ENCODE assay signal across 1 cellular context in the genomic region with DNA sequence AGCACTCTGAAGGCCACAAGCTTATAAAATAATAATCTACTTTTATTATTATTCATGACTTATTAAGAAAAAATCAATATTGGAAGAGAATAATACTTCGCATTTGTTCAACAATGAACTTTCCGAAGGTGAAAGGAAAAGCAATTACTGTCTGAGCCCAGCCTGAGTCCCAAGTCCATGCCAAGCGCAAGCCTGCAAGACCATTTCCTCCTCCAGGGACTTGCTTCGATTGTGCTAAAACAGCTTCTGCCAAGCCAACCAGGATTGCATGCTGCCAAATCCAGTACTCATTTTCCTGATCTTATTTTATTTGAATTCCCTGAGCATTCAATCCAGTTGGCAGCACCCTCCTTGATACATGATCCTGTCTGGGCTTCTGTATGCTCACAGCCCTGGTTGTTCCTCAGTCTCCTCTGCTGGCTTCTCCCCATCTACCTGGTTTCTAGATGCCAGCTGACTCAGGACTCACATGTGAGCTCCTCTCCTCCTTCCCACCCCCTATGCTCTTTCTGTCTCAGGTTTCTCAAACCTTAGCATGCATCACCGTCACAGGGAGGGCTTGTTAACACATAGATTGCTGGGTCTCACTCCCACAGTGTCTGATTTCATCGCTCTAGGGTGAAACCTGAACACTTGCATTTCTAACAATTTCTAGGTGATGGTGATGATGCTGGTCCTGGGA.
TF ChIP-seq lines count a peak whose summit lies in the region.

No MANE protein-coding gene starts in this region.

TF ChIP-seq in WTC11, 78 proteins besides CTCF, POLR2A, EP300 and RAD21 (continued from another document):
- TF ChIP-seq HMGXB4 (CRISPR knock-in tag; IDR thresholded peaks at IDR 0.05) (no peak), ZNF263 (CRISPR knock-in tag; IDR thresholded peaks at IDR 0.05; ENCODE audit: low read depth) (no peak), IRF2 (CRISPR knock-in tag; IDR thresholded peaks at IDR 0.05; ENCODE audit: borderline replicate concordance, low read depth) (no peak), ZNF219 (CRISPR knock-in tag; IDR thresholded peaks at IDR 0.05; ENCODE audit: borderline replicate concordance) (no peak), GRHL2 (CRISPR knock-in tag; IDR thresholded peaks at IDR 0.05; ENCODE audit: insufficient replicate concordance, severe bottlenecking) (no peak)
- TF ChIP-seq, protein P1, sequence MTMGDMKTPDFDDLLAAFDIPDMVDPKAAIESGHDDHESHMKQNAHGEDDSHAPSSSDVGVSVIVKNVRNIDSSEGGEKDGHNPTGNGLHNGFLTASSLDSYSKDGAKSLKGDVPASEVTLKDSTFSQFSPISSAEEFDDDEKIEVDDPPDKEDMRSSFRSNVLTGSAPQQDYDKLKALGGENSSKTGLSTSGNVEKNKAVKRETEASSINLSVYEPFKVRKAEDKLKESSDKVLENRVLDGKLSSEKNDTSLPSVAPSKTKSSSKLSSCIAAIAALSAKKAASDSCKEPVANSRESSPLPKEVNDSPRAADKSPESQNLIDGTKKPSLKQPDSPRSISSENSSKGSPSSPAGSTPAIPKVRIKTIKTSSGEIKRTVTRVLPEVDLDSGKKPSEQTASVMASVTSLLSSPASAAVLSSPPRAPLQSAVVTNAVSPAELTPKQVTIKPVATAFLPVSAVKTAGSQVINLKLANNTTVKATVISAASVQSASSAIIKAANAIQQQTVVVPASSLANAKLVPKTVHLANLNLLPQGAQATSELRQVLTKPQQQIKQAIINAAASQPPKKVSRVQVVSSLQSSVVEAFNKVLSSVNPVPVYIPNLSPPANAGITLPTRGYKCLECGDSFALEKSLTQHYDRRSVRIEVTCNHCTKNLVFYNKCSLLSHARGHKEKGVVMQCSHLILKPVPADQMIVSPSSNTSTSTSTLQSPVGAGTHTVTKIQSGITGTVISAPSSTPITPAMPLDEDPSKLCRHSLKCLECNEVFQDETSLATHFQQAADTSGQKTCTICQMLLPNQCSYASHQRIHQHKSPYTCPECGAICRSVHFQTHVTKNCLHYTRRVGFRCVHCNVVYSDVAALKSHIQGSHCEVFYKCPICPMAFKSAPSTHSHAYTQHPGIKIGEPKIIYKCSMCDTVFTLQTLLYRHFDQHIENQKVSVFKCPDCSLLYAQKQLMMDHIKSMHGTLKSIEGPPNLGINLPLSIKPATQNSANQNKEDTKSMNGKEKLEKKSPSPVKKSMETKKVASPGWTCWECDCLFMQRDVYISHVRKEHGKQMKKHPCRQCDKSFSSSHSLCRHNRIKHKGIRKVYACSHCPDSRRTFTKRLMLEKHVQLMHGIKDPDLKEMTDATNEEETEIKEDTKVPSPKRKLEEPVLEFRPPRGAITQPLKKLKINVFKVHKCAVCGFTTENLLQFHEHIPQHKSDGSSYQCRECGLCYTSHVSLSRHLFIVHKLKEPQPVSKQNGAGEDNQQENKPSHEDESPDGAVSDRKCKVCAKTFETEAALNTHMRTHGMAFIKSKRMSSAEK (CRISPR knock-in tag; IDR thresholded peaks at IDR 0.05; ENCODE audit: borderline replicate concordance), result no peak
- TF ChIP-seq, protein P2, sequence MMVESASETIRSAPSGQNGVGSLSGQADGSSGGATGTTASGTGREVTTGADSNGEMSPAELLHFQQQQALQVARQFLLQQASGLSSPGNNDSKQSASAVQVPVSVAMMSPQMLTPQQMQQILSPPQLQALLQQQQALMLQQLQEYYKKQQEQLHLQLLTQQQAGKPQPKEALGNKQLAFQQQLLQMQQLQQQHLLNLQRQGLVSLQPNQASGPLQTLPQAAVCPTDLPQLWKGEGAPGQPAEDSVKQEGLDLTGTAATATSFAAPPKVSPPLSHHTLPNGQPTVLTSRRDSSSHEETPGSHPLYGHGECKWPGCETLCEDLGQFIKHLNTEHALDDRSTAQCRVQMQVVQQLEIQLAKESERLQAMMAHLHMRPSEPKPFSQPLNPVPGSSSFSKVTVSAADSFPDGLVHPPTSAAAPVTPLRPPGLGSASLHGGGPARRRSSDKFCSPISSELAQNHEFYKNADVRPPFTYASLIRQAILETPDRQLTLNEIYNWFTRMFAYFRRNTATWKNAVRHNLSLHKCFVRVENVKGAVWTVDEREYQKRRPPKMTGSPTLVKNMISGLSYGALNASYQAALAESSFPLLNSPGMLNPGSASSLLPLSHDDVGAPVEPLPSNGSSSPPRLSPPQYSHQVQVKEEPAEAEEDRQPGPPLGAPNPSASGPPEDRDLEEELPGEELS (CRISPR knock-in tag; IDR thresholded peaks at IDR 0.05), result no peak
